In genomic region chr17:17957584-17957916, GRCh38 we compare ENCODE assay signal across 10 cellular contexts. TPM values are rescaled to one million over a fixed set of nuclear protein-coding genes. Genes with fewer than 3 reads are reported as not detected.
DNase-seq lines count a peak whose midpoint lies in the region; ATAC-seq and TF ChIP-seq lines count a peak whose summit lies in the region.
"Had no signal": no experiment of that assay in that cellular context is flagged by ENCODE, and none has a peak within 500 bp of the region (broad histone marks: within the 10 kb centered on the region; RNA-seq: fewer than 3 reads in every experiment).

No MANE protein-coding gene starts in this region.

- no peak for DNase-seq in CD4-positive, alpha-beta T cell
- DNase-seq in Panc1 (ENCODE audit: low read depth, low spot score) (peak; percentile 28), sigmoid colon (peak; percentile 17), HUDEP-2 (lab: John Stamatoyannopoulos, UW; ENCODE audit: unreplicated experiment in 76 of 76) (no peak), erythroblast (lab: John Stamatoyannopoulos, UW) (no peak), DMS153 treated with DMSO at 0.1 percent for 48 hours (lab: John Stamatoyannopoulos, UW; ENCODE audit: unreplicated experiment) (no peak)
- DNase-seq in effector memory CD4-positive, alpha-beta T cell: no peak
- DNase-seq: NCI-H345 had no signal

- H3K4me1 ChIP-seq in Panc1 (ENCODE audit: control insufficient read depth, insufficient read depth, low read length) (peaks cover 36% of the 10 kb centered on the region), sigmoid colon (peaks cover 0 to 50% (median 47%) of the 10 kb centered on the region in 4 donors)
- H3K4me1 ChIP-seq in effector memory CD4-positive, alpha-beta T cell (ENCODE audit: control insufficient read depth, insufficient read depth, low read length, poor library complexity, severe bottlenecking): peaks cover 36% of the 10 kb centered on the region

- H3K36me3 Mint-ChIP-seq in CD4-positive, alpha-beta T cell (ENCODE audit: low read depth): peaks cover 37% of the 10 kb centered on the region

- in situ Hi-C loops in Panc1 (cut with HindIII; ENCODE audit: low pct_unique_long_range_greater_than_20kb, low sequenced_read_pairs): no loop called here

- H3K4me3 ChIP-seq in Panc1 (ENCODE audit: low read depth in 2 of 2, low read length in 2 of 2) (no peak overlapping the region), sigmoid colon (no peak overlapping the region)
- no peak overlapping the region for H3K4me3 ChIP-seq in effector memory CD4-positive, alpha-beta T cell (ENCODE audit: insufficient read depth, low read depth, low read length, poor library complexity, severe bottlenecking)

- no peak for ATAC-seq in CD4-positive, alpha-beta T cell (ENCODE audit: poor library complexity)
- no peak for ATAC-seq in Panc1
- no peak for ATAC-seq in GM18861 (IDR thresholded peaks at IDR 0.05; ENCODE audit: unreplicated experiment)

- H3K36me3 ChIP-seq in Panc1 (ENCODE audit: control insufficient read depth, insufficient read depth, low read length) (no peaks in the 10 kb centered on the region), sigmoid colon (no peaks in the 10 kb centered on the region)
- no peaks in the 10 kb centered on the region for H3K36me3 ChIP-seq in effector memory CD4-positive, alpha-beta T cell (ENCODE audit: control insufficient read depth, insufficient read depth, low read length)

- intact Hi-C loops in CD4-positive, alpha-beta T cell (cut with DNase I, micrococcal nuclease): no loop called here
- intact Hi-C loops in Panc1 (cut with micrococcal nuclease; ENCODE audit: unreplicated experiment) (loop anchor here (5.0 kb wide), 1 partner anchor 35 kb away; no protein-coding TSS in a partner anchor), sigmoid colon (cut with DNase I) (no loop called here)

- TF ChIP-seq POLR2A in sigmoid colon (IDR thresholded peaks at IDR 0.05) (no peak), erythroblast (IDR thresholded peaks at IDR 0.05; ENCODE audit: low read length) (no peak)

- H3K9me3 Mint-ChIP-seq in CD4-positive, alpha-beta T cell: no peaks in the 10 kb centered on the region

- H3K4me3 Mint-ChIP-seq in CD4-positive, alpha-beta T cell: peak overlapping the region; percentile 85

- CTCF ChIA-PET in CD4-positive, alpha-beta T cell (lab: Charles Lee): interaction anchor here (2.8 to 3.0 kb wide), 2 partner anchors 14 to 38 kb away, joined by 8 to 15 read pairs; partner anchors contain the start of genes DRC3 and TOM1L2
- CTCF ChIA-PET in Panc1 (lab: Charles Lee): no interaction called here

- no peak for TF ChIP-seq CTCF in CD4-positive, alpha-beta T cell (IDR thresholded peaks at IDR 0.05)
- TF ChIP-seq CTCF in Panc1 (IDR thresholded peaks at IDR 0.05) (no peak), sigmoid colon (IDR thresholded peaks at IDR 0.05) (no peak)

- peak overlapping the region; percentile 64 for H3K27ac ChIP-seq in CD4-positive, alpha-beta T cell (ENCODE audit: low read depth, low read length)
- peak overlapping the region; percentile 97 for H3K27ac ChIP-seq in Panc1 (ENCODE audit: low read length)
- H3K27ac ChIP-seq in effector memory CD4-positive, alpha-beta T cell (ENCODE audit: insufficient read depth, low read length, poor library complexity, severe bottlenecking): peak overlapping the region; percentile 69
- peak overlapping the region; percentile 67 to 76 (median 72) for H3K27ac ChIP-seq in sigmoid colon

- H3K27me3 Mint-ChIP-seq in CD4-positive, alpha-beta T cell: no peaks in the 10 kb centered on the region

- H3K27me3 ChIP-seq in CD4-positive, alpha-beta T cell (ENCODE audit: control insufficient read depth, insufficient read depth, low read length): no peaks in the 10 kb centered on the region
- no peaks in the 10 kb centered on the region for H3K27me3 ChIP-seq in Panc1 (ENCODE audit: control insufficient read depth, insufficient read depth, low read length)
- H3K27me3 ChIP-seq in effector memory CD4-positive, alpha-beta T cell (replicated peaks; ENCODE audit: control insufficient read depth, insufficient read depth, low read length, poor library complexity, severe bottlenecking): no peaks in the 10 kb centered on the region
- no peaks in the 10 kb centered on the region for H3K27me3 ChIP-seq in sigmoid colon

- no peak for TF ChIP-seq EP300 in sigmoid colon (IDR thresholded peaks at IDR 0.05)

- 22 to 74% methylated on average over 7 of the region's 7 CpGs for WGBS in sigmoid colon, 2 donors

- H3K9me3 ChIP-seq in CD4-positive, alpha-beta T cell (ENCODE audit: control insufficient read depth, low read length): no peaks in the 10 kb centered on the region
- no peaks in the 10 kb centered on the region for H3K9me3 ChIP-seq in Panc1 (ENCODE audit: control insufficient read depth, insufficient read depth, low read depth, low read length)
- no peaks in the 10 kb centered on the region for H3K9me3 ChIP-seq in effector memory CD4-positive, alpha-beta T cell (ENCODE audit: control insufficient read depth, low read length)
- H3K9me3 ChIP-seq in sigmoid colon: no peaks in the 10 kb centered on the region

- POLR2A ChIA-PET in CD4-positive, alpha-beta T cell (lab: Charles Lee): interaction anchor here (0.6 to 7.7 kb wide), 5 partner anchors 12 to 208 kb away, joined by 3 to 115 read pairs (median 5); partner anchors contain the start of genes DRC3 and TOM1L2
- POLR2A ChIA-PET in Panc1 (lab: Charles Lee): no interaction called here

- H3K27ac Mint-ChIP-seq in CD4-positive, alpha-beta T cell: peak overlapping the region; percentile 97

- no TSS peak for BruUV-seq in Panc1 (replicated peaks; lab: Mats Ljungman, UMichigan)

- peaks cover 76% of the 10 kb centered on the region for H3K4me1 Mint-ChIP-seq in CD4-positive, alpha-beta T cell (ENCODE audit: low read depth)

RNA-seq across cellular contexts. Expression of gene TOM1L2, which starts 14.7 kb away (rescaled TPM):
- total RNA-seq in CD4-positive, alpha-beta T cell: 10 to 100 TPM; 28.5 to 30.5 TPM
- total RNA-seq in Panc1 (2021; ENCODE audit: unreplicated experiment): 45.2 TPM
- polyA plus RNA-seq in Panc1 (2012; ENCODE audit: insufficient read length): 39.0 TPM
- total RNA-seq in sigmoid colon: 100 to 1,000 TPM in 1 of 4 donors, 10 to 100 TPM in 3; 38.2 to 215 (median 66.2) TPM
- polyA plus RNA-seq in sigmoid colon: 10 to 100 TPM; 13.8 to 43.3 (median 29.6) TPM

RNA-seq across cellular contexts. Expression of gene DRC3, which starts 15.1 kb away (rescaled TPM):
- total RNA-seq in CD4-positive, alpha-beta T cell: under 1 TPM in 1 of 2 experiments, not detected in 1; 0.11 TPM
- total RNA-seq in Panc1 (2021; ENCODE audit: unreplicated experiment) (3.6 TPM), sigmoid colon (1 to 10 TPM in 3 of 4 donors, under 1 TPM in 1; 0.36 to 6.1 (median 1.8) TPM)
- 3.7 TPM for polyA plus RNA-seq in Panc1 (2012; ENCODE audit: insufficient read length)
- under 1 TPM in 1 of 3 donors, not detected in 2; 0.83 TPM for polyA plus RNA-seq in sigmoid colon
- total RNA-seq: mononuclear cell had no signal

Comparison
In these comparisons a context has a peak if more than half of its experiments do, and no peak if none do; other contexts are left out.
1. DNase-seq: peak in Panc1 (single experiment) and sigmoid colon (single experiment); none in CD4-positive, alpha-beta T cell (0 of 10), effector memory CD4-positive, alpha-beta T cell (0 of 3), HUDEP-2 (0 of 76), erythroblast (0 of 2) and DMS153 treated with DMSO at 0.1 percent for 48 hours (single experiment).
2. Peak in every context shown above with its lines, with median percentiles within 50 percentile points of each other: H3K27ac ChIP-seq.